In genomic region chr14:51603495-51603894, GRCh38 we compare ENCODE assay signal across 24 cellular contexts. TPM values are rescaled to one million over a fixed set of nuclear protein-coding genes. Genes with fewer than 3 reads are reported as not detected.
DNase-seq lines count a peak whose midpoint lies in the region; ATAC-seq and TF ChIP-seq lines count a peak whose summit lies in the region.
"Had no signal": no experiment of that assay in that cellular context is flagged by ENCODE, and none has a peak within 500 bp of the region (broad histone marks: within the 10 kb centered on the region; RNA-seq: fewer than 3 reads in every experiment).

No MANE protein-coding gene starts in this region.

- no peak overlapping the region for H3K4me2 ChIP-seq in hepatocyte
- H3K4me2 ChIP-seq: A549 had no signal

- no peaks in the 10 kb centered on the region for H3K27me3 ChIP-seq in heart left ventricle
- H3K27me3 ChIP-seq in brain microvascular endothelial cell (replicated peaks), result no peaks in the 10 kb centered on the region
- H3K27me3 ChIP-seq in hepatocyte, result no peaks in the 10 kb centered on the region
- no peaks in the 10 kb centered on the region for H3K27me3 ChIP-seq in uterus
- H3K27me3 ChIP-seq: suprapubic skin, vagina had no signal

- no peak for DNase-seq in left cardiac atrium
- no peak for DNase-seq in heart left ventricle
- no peak for DNase-seq in brain microvascular endothelial cell
- peak; percentile 13 for DNase-seq in hepatocyte (ENCODE audit: low spot score)
- no peak for DNase-seq in uterus
- no peak for DNase-seq in COR-L47 (lab: John Stamatoyannopoulos, UW)
- DNase-seq in GM10266 (ENCODE audit: extremely low spot score), result no peak
- DNase-seq: activated CD4-positive, alpha-beta T cell treated with anti-CD3 and anti-CD28 coated beads, Interleukin-2, amount 50 U/mL, for 48 hours; activated CD8-positive, alpha-beta memory T cell treated with anti-CD3 and anti-CD28 coated beads, Interleukin-2, amount 50 U/mL, for 48 hours; activated effector memory CD4-positive, alpha-beta T cell treated with Interleukin-2 at 50 U/mL for 16 hours; cortex of kidney; DND-41; NCI-H1105 treated with DMSO at 0.1 percent for 48 hours; NCI-H2029; NCI-H2227 treated with DMSO at 0.1 percent for 48 hours; occipital lobe; spleen; stimulated activated CD4-positive, alpha-beta T cell treated with anti-CD3 and anti-CD28 coated beads, Interleukin-2, amount 100 ng/mL, for 48 hours had no signal

- TF ChIP-seq POLR2A in heart left ventricle (IDR thresholded peaks at IDR 0.05) (no peak), uterus (IDR thresholded peaks at IDR 0.05) (no peak)

- ATAC-seq in left cardiac atrium (peak; percentile 71 to 82), heart left ventricle (no peak), HG03460 (IDR thresholded peaks at IDR 0.05; ENCODE audit: unreplicated experiment) (no peak)
- ATAC-seq: A549; HepG2; stimulated activated effector memory CD8-positive, alpha-beta T cell treated with anti-CD3 and anti-CD28 coated beads, Interleukin-12 subunit alpha, Interleukin-12 subunit beta, amount 100 ng/mL, for 72 hours had no signal

- H3K9me3 ChIP-seq in heart left ventricle, result no peaks in the 10 kb centered on the region
- no peaks in the 10 kb centered on the region for H3K9me3 ChIP-seq in hepatocyte (ENCODE audit: low read depth)
- H3K9me3 ChIP-seq in uterus, result no peaks in the 10 kb centered on the region
- H3K9me3 ChIP-seq: A549, spleen, suprapubic skin, vagina had no signal

- H3K9me2 ChIP-seq in hepatocyte (replicated peaks; ENCODE audit: insufficient read depth), result no peaks in the 10 kb centered on the region

- intact Hi-C loops in left cardiac atrium (cut with DNase I) (no loop called here), heart left ventricle (cut with DNase I) (no loop called here), uterus (cut with DNase I; ENCODE audit: low total_unique reads) (no loop called here)

- H2AFZ ChIP-seq in hepatocyte, result no peak overlapping the region

- no peaks in the 10 kb centered on the region for H4K20me1 ChIP-seq in hepatocyte (ENCODE audit: insufficient read depth, poor library complexity, severe bottlenecking)

- no peak overlapping the region for H3K27ac ChIP-seq in heart left ventricle
- peak overlapping the region; percentile 89 for H3K27ac ChIP-seq in brain microvascular endothelial cell
- peak overlapping the region; percentile 68 for H3K27ac ChIP-seq in hepatocyte
- H3K27ac ChIP-seq in uterus, result peak overlapping the region; percentile 85 to 86
- H3K27ac ChIP-seq: A549, spleen, suprapubic skin, vagina had no signal

- H3K36me3 ChIP-seq in heart left ventricle (no peaks in the 10 kb centered on the region), brain microvascular endothelial cell (replicated peaks) (no peaks in the 10 kb centered on the region), hepatocyte (replicated peaks; ENCODE audit: insufficient read depth, low read depth) (no peaks in the 10 kb centered on the region), uterus (no peaks in the 10 kb centered on the region)
- H3K36me3 ChIP-seq: spleen, suprapubic skin, vagina had no signal

- H3K79me2 ChIP-seq in hepatocyte, result no peaks in the 10 kb centered on the region

- 89 to 94% (median 91%) methylated on average over 3 of the region's 3 CpGs for WGBS in heart left ventricle, 4 donors
- WGBS in hepatocyte (ENCODE audit: low lambda C conversion rate, missing lambda C conversion rate), result 87% methylated on average over 3 of the region's 3 CpGs

- H3K4me1 ChIP-seq in heart left ventricle (no peaks in the 10 kb centered on the region), hepatocyte (ENCODE audit: insufficient read depth) (peaks cover 20% of the 10 kb centered on the region), uterus (peaks cover 3 to 5% of the 10 kb centered on the region in 2 donors)
- H3K4me1 ChIP-seq: A549, spleen, vagina had no signal

- H3K4me3 ChIP-seq in heart left ventricle, result no peak overlapping the region
- H3K4me3 ChIP-seq in brain microvascular endothelial cell (ENCODE audit: low read depth, low read length), result no peak overlapping the region
- no peak overlapping the region for H3K4me3 ChIP-seq in hepatocyte
- no peak overlapping the region for H3K4me3 ChIP-seq in uterus
- H3K4me3 ChIP-seq: A549, spleen, suprapubic skin, vagina had no signal

- no peak for TF ChIP-seq CTCF in heart left ventricle (IDR thresholded peaks at IDR 0.05)
- no peak for TF ChIP-seq CTCF in brain microvascular endothelial cell (IDR thresholded peaks at IDR 0.05; ENCODE audit: low read depth, low read length, missing control alignments)
- TF ChIP-seq CTCF in hepatocyte (IDR thresholded peaks at IDR 0.05; ENCODE audit: poor library complexity), result no peak
- TF ChIP-seq CTCF in uterus (IDR thresholded peaks at IDR 0.05), result no peak
- no peak for TF ChIP-seq CTCF in GM10266 (IDR thresholded peaks at IDR 0.05; ENCODE audit: control insufficient read depth, insufficient read depth, low read depth, missing control alignments)

- in situ Hi-C loops in brain microvascular endothelial cell (cut with HindIII; ENCODE audit: low pct_ligation_motif_present, low sequenced_read_pairs), result no loop called here

RNA-seq across cellular contexts. Expression of gene FRMD6, which starts 48.2 kb away (rescaled TPM):
- total RNA-seq in left cardiac atrium (10 to 100 TPM; 11.5 to 17.4 TPM), heart left ventricle (10 to 100 TPM in 3 of 9 donors, 1 to 10 TPM in 6; 4.0 to 23.2 (median 9.2) TPM), hepatocyte (37.4 and 64.4 TPM in 2 replicates), uterus (100 to 1,000 TPM in 3 of 4 donors, 10 to 100 TPM in 1; 97.4 to 199 (median 134) TPM)
- polyA plus RNA-seq in heart left ventricle (1 to 10 TPM; 1.9 to 4.4 TPM), hepatocyte (17.0 and 18.9 TPM in 2 replicates)

Comparison
In these comparisons a context has a peak if more than half of its experiments do, and no peak if none do; other contexts are left out.
1. ATAC-seq: peak in left cardiac atrium (2 of 2); none in heart left ventricle (0 of 4) and HG03460 (single experiment).
2. H3K27ac ChIP-seq: peak in brain microvascular endothelial cell (single experiment), hepatocyte (single experiment) and uterus (2 of 2); none in heart left ventricle (0 of 12).